In genomic region chr22:50507991-50508884, GRCh38 we compare ENCODE assay signal across 8 cellular contexts. TPM values are rescaled to one million over a fixed set of nuclear protein-coding genes. Genes with fewer than 3 reads are reported as not detected.
A peak's percentile ranks its signal among the peaks of the same experiment; 100 is the strongest.
DNase-seq lines count a peak whose midpoint lies in the region; ATAC-seq and TF ChIP-seq lines count a peak whose summit lies in the region.

NCAPH2 (plus strand) TSS chr22:50508224; CDS start chr22:50508338, 114 bp downstream.

- H3K79me2 ChIP-seq in GM23338 (replicated peaks; ENCODE audit: insufficient read depth), result peaks cover 43% of the 10 kb centered on the region

- H3K9me2 ChIP-seq in GM23338 (ENCODE audit: insufficient read depth), result no peaks in the 10 kb centered on the region

- H3K4me1 ChIP-seq in GM23338 (ENCODE audit: insufficient read depth), result peaks cover 7% of the 10 kb centered on the region
- H3K4me1 ChIP-seq in RWPE2 (ENCODE audit: insufficient read depth, poor library complexity, severe bottlenecking), result peaks cover 7% of the 10 kb centered on the region

- H3K4me1 Mint-ChIP-seq in GM23338, result peaks cover 10% of the 10 kb centered on the region
- H3K4me1 Mint-ChIP-seq in nephron progenitor cell, result peaks cover 15% of the 10 kb centered on the region
- peaks cover 51% of the 10 kb centered on the region for H3K4me1 Mint-ChIP-seq in stimulated activated naive CD8-positive, alpha-beta T cell treated with anti-CD3 and anti-CD28 coated beads, Interleukin-15, amount 100 ng/mL, for 72 hours

- H3K9me3 Mint-ChIP-seq in GM23338, result no peaks in the 10 kb centered on the region
- H3K9me3 Mint-ChIP-seq in nephron progenitor cell, result no peaks in the 10 kb centered on the region
- H3K9me3 Mint-ChIP-seq in stimulated activated naive CD8-positive, alpha-beta T cell treated with anti-CD3 and anti-CD28 coated beads, Interleukin-15, amount 100 ng/mL, for 72 hours, result no peaks in the 10 kb centered on the region

- peak within 1 kb of the TSS; percentile 97 for H3K4me2 ChIP-seq in GM23338

- peak within 1 kb of the TSS; percentile 95 for H3K4me3 ChIP-seq in GM23338
- peak within 1 kb of the TSS; percentile 86 for H3K4me3 ChIP-seq in RWPE2 (ENCODE audit: severe bottlenecking)
- H3K4me3 ChIP-seq in fibroblast of villous mesenchyme (ENCODE audit: low read depth, low read length), result peak within 1 kb of the TSS; percentile 91

- no peaks in the 10 kb centered on the region for H3K9me3 ChIP-seq in RWPE2 (ENCODE audit: severe bottlenecking)

- peak; percentile 42 for ATAC-seq in GM23338
- peak; percentile 54 for ATAC-seq in RWPE2 (ENCODE audit: low read depth)
- peak; percentile 72 for ATAC-seq in stimulated activated naive CD8-positive, alpha-beta T cell treated with anti-CD3 and anti-CD28 coated beads, Interleukin-15, amount 100 ng/mL, for 72 hours

- H3K27me3 ChIP-seq in GM23338 (ENCODE audit: insufficient read depth) (no peaks in the 10 kb centered on the region), RWPE2 (ENCODE audit: insufficient read depth, poor library complexity, severe bottlenecking) (no peaks in the 10 kb centered on the region)

- DNase-seq in Daoy (ENCODE audit: low read depth), result peak; percentile 97
- peak; percentile 98 for DNase-seq in GM23338 (ENCODE audit: low spot score)
- DNase-seq in LHCN-M2 (ENCODE audit: low read depth), result peak; percentile 96
- peak; percentile 94 for DNase-seq in RWPE2 (ENCODE audit: low spot score)
- peak; percentile 100 for DNase-seq in activated gamma-delta T cell (lab: John Stamatoyannopoulos, UW)
- DNase-seq in fibroblast of villous mesenchyme (ENCODE audit: low read depth), result peak; percentile 98
- peak; percentile 98 for DNase-seq in nephron progenitor cell
- DNase-seq in stimulated activated naive CD8-positive, alpha-beta T cell treated with anti-CD3 and anti-CD28 coated beads, Interleukin-15, amount 100 ng/mL, for 72 hours, result peak; percentile 98

- H3K36me3 ChIP-seq in GM23338 (ENCODE audit: insufficient read depth) (no peaks in the 10 kb centered on the region), RWPE2 (ENCODE audit: low read depth) (peaks cover 36% of the 10 kb centered on the region)

- peaks cover 8% of the 10 kb centered on the region for H3K27me3 Mint-ChIP-seq in GM23338 (ENCODE audit: insufficient read depth, low read depth, poor library complexity)
- no peaks in the 10 kb centered on the region for H3K27me3 Mint-ChIP-seq in nephron progenitor cell (ENCODE audit: low read depth, poor library complexity)
- H3K27me3 Mint-ChIP-seq in stimulated activated naive CD8-positive, alpha-beta T cell treated with anti-CD3 and anti-CD28 coated beads, Interleukin-15, amount 100 ng/mL, for 72 hours, result no peaks in the 10 kb centered on the region

- H3K36me3 Mint-ChIP-seq in GM23338 (ENCODE audit: low read depth) (no peaks in the 10 kb centered on the region; the same call in 2 of the 3 replicates), nephron progenitor cell (ENCODE audit: low read depth) (peaks cover 9% of the 10 kb centered on the region)

- peak within 1 kb of the TSS; percentile 93 for H3K4me3 Mint-ChIP-seq in GM23338
- peak within 1 kb of the TSS; percentile 95 for H3K4me3 Mint-ChIP-seq in nephron progenitor cell
- peak within 1 kb of the TSS; percentile 99 to 100 for H3K4me3 Mint-ChIP-seq in stimulated activated naive CD8-positive, alpha-beta T cell treated with anti-CD3 and anti-CD28 coated beads, Interleukin-15, amount 100 ng/mL, for 72 hours

- peak within 1 kb of the TSS; percentile 98 for H3K27ac Mint-ChIP-seq in GM23338
- peak within 1 kb of the TSS; percentile 98 for H3K27ac Mint-ChIP-seq in nephron progenitor cell
- peak within 1 kb of the TSS; percentile 98 for H3K27ac Mint-ChIP-seq in stimulated activated naive CD8-positive, alpha-beta T cell treated with anti-CD3 and anti-CD28 coated beads, Interleukin-15, amount 100 ng/mL, for 72 hours

- peaks cover 29% of the 10 kb centered on the region for H4K20me1 ChIP-seq in GM23338 (replicated peaks; ENCODE audit: insufficient read depth)

- peak within 1 kb of the TSS; percentile 86; the same call in 1 of the 2 replicates for H3K27ac ChIP-seq in GM23338 (ENCODE audit: low read depth)
- peak within 1 kb of the TSS; percentile 68 for H3K27ac ChIP-seq in RWPE2 (ENCODE audit: poor library complexity, severe bottlenecking)

- 0 out of 2 replicates have a peak, but pooled peaks cover 6% of the 10 kb centered on the region for H3F3A ChIP-seq in GM23338 (replicated peaks; ENCODE audit: low read depth)

- TF ChIP-seq CTCF in GM23338 (conservative IDR thresholded peaks at IDR 0.05; ENCODE audit: low read depth in 2 of 2) (no peak), RWPE2 (IDR thresholded peaks at IDR 0.05; ENCODE audit: poor library complexity, severe bottlenecking) (no peak), fibroblast of villous mesenchyme (IDR thresholded peaks at IDR 0.05; ENCODE audit: insufficient read depth, low read depth, low read length) (no peak), nephron progenitor cell (IDR thresholded peaks at IDR 0.05) (no peak)

- peak within 1 kb of the TSS; percentile 90 for H2AFZ ChIP-seq in GM23338

TF ChIP-seq in GM23338, 12 proteins besides CTCF, POLR2A, EP300 and RAD21:
- TF ChIP-seq CREB1 (CRISPR knock-in tag; IDR thresholded peaks at IDR 0.05; ENCODE audit: low read depth) (peak; percentile 98), EZH2phosphoT487 (IDR thresholded peaks at IDR 0.05; ENCODE audit: unreplicated experiment) (no peak), POLR2AphosphoS5 (IDR thresholded peaks at IDR 0.05; ENCODE audit: low read depth) (peak; percentile 82)
TF ChIP-seq in GM23338: peak in this region for 2.

RNA-seq across cellular contexts. Expression of gene NCAPH2, which starts in this region (rescaled TPM):
- total RNA-seq in Daoy (2014; rRNA removed; shearing (Covaris generic)), result 70.7 and 85.0 TPM in 2 replicates
- total RNA-seq in GM23338 (2014; rRNA removed; shearing (Covaris generic)), result 76.1 and 77.5 TPM in 2 replicates
- 52.2 and 60.7 TPM in 2 replicates for polyA plus RNA-seq in GM23338 (2016; fragmentation: Nextera tagmentation; extraction: Ambion mirVana)
- total RNA-seq in LHCN-M2 (2014; rRNA removed) (72.1 and 75.2 TPM in 2 replicates), fibroblast of villous mesenchyme (27.2 and 35.4 TPM in 2 replicates)
- 42.1 TPM for polyA plus RNA-seq in LHCN-M2 (2012)

Comparison
In these comparisons a context has a peak if more than half of its experiments do, and no peak if none do; other contexts are left out.
1. Peak in every context shown above with its lines: DNase-seq, ATAC-seq, H3K4me3 ChIP-seq and H3K27ac ChIP-seq.